27 cellular contexts compared by ENCODE assay signal in the genomic region with DNA sequence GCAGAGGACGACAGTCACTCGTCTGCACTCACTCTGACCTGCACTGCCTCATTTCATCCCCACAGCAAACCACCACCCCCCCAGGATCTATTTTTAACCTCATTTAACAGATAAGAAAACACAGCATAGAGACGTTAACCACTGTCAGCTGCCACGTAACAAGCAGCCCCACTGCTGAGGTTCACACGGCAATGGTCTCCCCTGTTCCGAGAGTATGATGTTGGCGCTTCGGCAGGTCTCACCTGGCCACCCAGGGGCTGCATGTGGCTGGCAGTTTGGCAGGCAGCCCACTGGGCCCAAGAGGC. TPM values are rescaled to one million over a fixed set of nuclear protein-coding genes. Genes with fewer than 3 reads are reported as not detected.
"Had no signal": no experiment of that assay in that cellular context is flagged by ENCODE, and none has a peak within 500 bp of the region (broad histone marks: within the 10 kb centered on the region; RNA-seq: fewer than 3 reads in every experiment).

No MANE protein-coding gene starts in this region.

- DNase-seq: activated B cell treated with CpG ODN at 0.5 μM for 24 hours; activated CD4-positive, alpha-beta memory T cell treated with anti-CD3 and anti-CD28 coated beads for 36 hours; activated CD4-positive, alpha-beta T cell treated with anti-CD3 and anti-CD28 coated beads, Interleukin-2, amount 10 ng/mL, durations not matched to agents 7 days and 5 days; activated CD8-positive, alpha-beta memory T cell treated with anti-CD3 and anti-CD28 coated beads for 24 hours; activated effector memory CD4-positive, alpha-beta T cell treated with anti-CD3 and anti-CD28 coated beads, Interleukin-2, amount 50 U/mL, for 16 hours; activated naive CD4-positive, alpha-beta T cell treated with Interleukin-2 at 50 U/mL for 16 hours; activated T-cell treated with anti-CD3 and anti-CD28 coated beads, Interleukin-2, amount 50 U/mL, for 4 hours; amygdala; MG63; MV-4-11; NCI-H1092 treated with DMSO at 0.1 percent for 48 hours; NCI-H1417 treated with DMSO at 0.1 percent for 48 hours; NCI-H1694 treated with DMSO at 0.1 percent for 48 hours; NCI-H2029 treated with DMSO at 0.1 percent for 48 hours; NCI-H510A treated with DMSO at 0.1 percent for 48 hours; NCI-H69; Peyer's patch; SHP77 treated with DMSO at 0.1 percent for 48 hours; T-helper 17 cell; T-helper 9 cell had no signal

- H3K9me3 ChIP-seq: MG63, Peyer's patch had no signal

- H3K4me1 ChIP-seq: Peyer's patch had no signal

- H3K36me3 Mint-ChIP-seq: activated CD4-positive, alpha-beta memory T cell treated with anti-CD3 and anti-CD28 coated beads for 36 hours; activated naive CD8-positive, alpha-beta T cell; brain had no signal

- H3K27ac ChIP-seq: Peyer's patch, RWPE1 had no signal

- H3K4me3 Mint-ChIP-seq: activated B cell treated with CpG ODN at 0.5 μM for 24 hours; activated CD4-positive, alpha-beta memory T cell treated with anti-CD3 and anti-CD28 coated beads for 36 hours; activated CD4-positive, alpha-beta T cell treated with anti-CD3 and anti-CD28 coated beads, Interleukin-2, amount 10 ng/mL, durations not matched to agents 7 days and 5 days; activated naive CD8-positive, alpha-beta T cell; activated T-cell treated with anti-CD3 and anti-CD28 coated beads, Interleukin-2, amount 50 U/mL, for 4 hours; central memory CD8-positive, alpha-beta T cell; T-helper 17 cell had no signal

- ATAC-seq: activated T-cell treated with anti-CD3 and anti-CD28 coated beads, Interleukin-2, amount 50 U/mL, for 4 hours; T-helper 17 cell had no signal

- H3K27me3 Mint-ChIP-seq: activated CD4-positive, alpha-beta memory T cell treated with anti-CD3 and anti-CD28 coated beads for 36 hours; activated CD4-positive, alpha-beta T cell treated with anti-CD3 and anti-CD28 coated beads, Interleukin-2, amount 10 ng/mL, durations not matched to agents 7 days and 5 days; activated naive CD8-positive, alpha-beta T cell; central memory CD8-positive, alpha-beta T cell; T-helper 17 cell had no signal

- H3K9me3 Mint-ChIP-seq: activated B cell treated with CpG ODN at 0.5 μM for 24 hours had no signal

- FAIRE-seq: astrocyte, TTC549 had no signal

- H3K27me3 ChIP-seq: MG63, Peyer's patch had no signal

- H3K36me3 ChIP-seq: MG63, Peyer's patch had no signal

- H3K4me3 ChIP-seq: MG63, Peyer's patch had no signal

- H3K27ac Mint-ChIP-seq: activated B cell treated with CpG ODN at 0.5 μM for 24 hours; activated CD4-positive, alpha-beta memory T cell treated with anti-CD3 and anti-CD28 coated beads for 36 hours; activated CD4-positive, alpha-beta T cell treated with anti-CD3 and anti-CD28 coated beads, Interleukin-2, amount 10 ng/mL, durations not matched to agents 7 days and 5 days; activated naive CD8-positive, alpha-beta T cell; T-helper 17 cell had no signal

- H3K4me1 Mint-ChIP-seq: activated B cell treated with CpG ODN at 0.5 μM for 24 hours; activated CD4-positive, alpha-beta T cell treated with anti-CD3 and anti-CD28 coated beads, Interleukin-2, amount 10 ng/mL, durations not matched to agents 7 days and 5 days; brain; central memory CD8-positive, alpha-beta T cell; T-helper 17 cell had no signal

RNA-seq across cellular contexts. Expression of gene ZNF469, which starts 16.1 kb away (rescaled TPM):
- total RNA-seq: SK-MEL-5 had no signal
